Comparison of ENCODE assay signal across 8 cellular contexts in genomic region chr10:15088428-15089261, GRCh38. TPM values are rescaled to one million over a fixed set of nuclear protein-coding genes. Genes with fewer than 3 reads are reported as not detected.
DNase-seq lines count a peak whose midpoint lies in the region; ATAC-seq and TF ChIP-seq lines count a peak whose summit lies in the region.

TSS of gene ACBD7 (minus strand) at chr10:15088776. CDS start at chr10:15088728, 48 bp downstream.

- peak; percentile 75 for ATAC-seq in GM18508 (IDR thresholded peaks at IDR 0.05; ENCODE audit: insufficient read depth, unreplicated experiment)
- peak; percentile 98 for ATAC-seq in HG03025 (IDR thresholded peaks at IDR 0.05; ENCODE audit: low FRiP score, unreplicated experiment)

- no peaks in the 10 kb centered on the region for H3K27me3 ChIP-seq in breast epithelium
- peaks cover 0 to 12% (median 0%) of the 10 kb centered on the region in 7 donors for H3K27me3 ChIP-seq in spleen (replicated peaks in 1 of 7)

- DNase-seq in NCI-H2107 treated with DMSO at 0.1 percent for 48 hours (lab: John Stamatoyannopoulos, UW; ENCODE audit: unreplicated experiment) = peak; percentile 28
- DNase-seq in breast epithelium (ENCODE audit: low spot score in 2 of 2) = peak; percentile 69 to 72
- DNase-seq in inferior parietal cortex (ENCODE audit: extremely low spot score) = peak; percentile 76
- DNase-seq in spleen = peak; percentile 93

- TF ChIP-seq POLR2A in breast epithelium (IDR thresholded peaks at IDR 0.05) (no peak), spleen (IDR thresholded peaks at IDR 0.05) (no peak)

- intact Hi-C loops in breast epithelium (cut with DNase I; ENCODE audit: low total_unique reads) = no loop called here
- intact Hi-C loops in spleen (cut with DNase I; ENCODE audit: low total_unique reads) = no loop called here

- H3K4me1 ChIP-seq in breast epithelium = peaks cover 0 to 2% of the 10 kb centered on the region in 2 donors
- H3K4me1 ChIP-seq in spleen = peaks cover 10 to 30% (median 13%) of the 10 kb centered on the region in 6 donors

- 6 to 9% (median 7%) methylated on average over 44 to 63 of the region's 63 CpGs for WGBS in spleen, 5 donors

- TF ChIP-seq CTCF in 22Rv1 (IDR thresholded peaks at IDR 0.05) (peak; percentile 31), VCaP (conservative IDR thresholded peaks at IDR 0.05) (peak; percentile 53), breast epithelium (IDR thresholded peaks at IDR 0.05) (peak; percentile 35 to 75 (median 53)), spleen (IDR thresholded peaks at IDR 0.05 in 8 of 11, conservative IDR thresholded peaks at IDR 0.05 in 3 of 11) (peak; percentile 67 to 86 (median 81))

- H3K27ac ChIP-seq in 22Rv1 (peak within 1 kb of the TSS; percentile 26; the same call in 1 of the 2 replicates), VCaP (peak within 1 kb of the TSS; percentile 51; the same call in 1 of the 2 replicates), breast epithelium (peak within 1 kb of the TSS in 1 of 2 donors; percentile 30), spleen (peak within 1 kb of the TSS in 2 of 8 donors; percentile 9 to 46)

- H3K9me3 ChIP-seq in breast epithelium (no peaks in the 10 kb centered on the region), spleen (no peaks in the 10 kb centered on the region)

- H3K4me3 ChIP-seq in breast epithelium (peak within 1 kb of the TSS; percentile 45 to 88 (median 66)), spleen (peak within 1 kb of the TSS; percentile 55 to 84 (median 62))

- no peaks in the 10 kb centered on the region for H3K36me3 ChIP-seq in breast epithelium
- H3K36me3 ChIP-seq in spleen = no peaks in the 10 kb centered on the region

RNA-seq across cellular contexts. Expression of gene ACBD7, which starts in this region (rescaled TPM):
- total RNA-seq in breast epithelium (1 to 10 TPM in 2 of 3 donors, not detected in 1; 1.0 to 1.1 TPM), spleen (under 1 TPM in 1 of 7 donors, not detected in 6; 0.77 TPM)
- polyA plus RNA-seq in spleen = under 1 TPM in 2 of 3 donors, not detected in 1; 0.09 to 0.10 TPM

Comparison
In these comparisons a context has a peak if more than half of its experiments do, and no peak if none do; other contexts are left out.
1. Peak in DNase-seq and H3K4me3 ChIP-seq in spleen; RNA of the gene not detected or under 1 TPM.
2. CTCF ChIP-seq: peak in every context shown above with its lines; median percentile 81 in spleen; 53 in VCaP; 53 in breast epithelium; 31 in 22Rv1.
3. DNase-seq: peak in every context shown above with its lines; median percentile 93 in spleen; 76 in inferior parietal cortex; 70 in breast epithelium; 28 in NCI-H2107 treated with DMSO at 0.1 percent for 48 hours.